Comparison of ENCODE assay signal across 22 cellular contexts in genomic region chr13:37984357-37984756, GRCh38.
DNase-seq lines count a peak whose midpoint lies in the region; ATAC-seq, FAIRE-seq and TF ChIP-seq lines count a peak whose summit lies in the region.
"Had no signal": no experiment of that assay in that cellular context is flagged by ENCODE, and none has a peak within 500 bp of the region (broad histone marks: within the 10 kb centered on the region; RNA-seq: fewer than 3 reads in every experiment).

No MANE protein-coding gene starts in this region.

- no peak for FAIRE-seq in GM12891 (lab: Jason Lieb, UNC)
- FAIRE-seq: A549, GM12878 had no signal

- H3K27me3 Mint-ChIP-seq in osteocyte (ENCODE audit: unreplicated experiment), result no peaks in the 10 kb centered on the region
- no peaks in the 10 kb centered on the region for H3K27me3 Mint-ChIP-seq in activated naive CD8-positive, alpha-beta T cell treated with anti-CD3 and anti-CD28 coated beads, Interleukin-2, amount 50 U/mL, for 24 hours
- H3K27me3 Mint-ChIP-seq in activated CD8-positive, alpha-beta T cell treated with anti-CD3 and anti-CD28 coated beads for 36 hours, result no peaks in the 10 kb centered on the region
- H3K27me3 Mint-ChIP-seq: CD4-positive, alpha-beta T cell had no signal

- POLR2A ChIA-PET in activated CD8-positive, alpha-beta T cell treated with anti-CD3 and anti-CD28 coated beads for 36 hours (lab: Charles Lee), result no interaction called here

- DNase-seq in NCI-H748 (lab: John Stamatoyannopoulos, UW; ENCODE audit: unreplicated experiment), result peak; percentile 44
- no peak for DNase-seq in NCI-H748 treated with DMSO at 0.1 percent for 48 hours (lab: John Stamatoyannopoulos, UW)
- DNase-seq in NCI-H69 (lab: John Stamatoyannopoulos, UW), result peak; percentile 55
- peak; percentile 10 to 22 for DNase-seq in erythroblast (lab: John Stamatoyannopoulos, UW)
- DNase-seq in osteocyte (ENCODE audit: extremely low spot score, unreplicated experiment), result no peak
- no peak for DNase-seq in activated naive CD8-positive, alpha-beta T cell treated with anti-CD3 and anti-CD28 coated beads, Interleukin-2, amount 50 U/mL, for 24 hours
- no peak for DNase-seq in GM12891 (ENCODE audit: insufficient read length, low spot score)
- DNase-seq in activated CD8-positive, alpha-beta T cell treated with anti-CD3 and anti-CD28 coated beads for 36 hours, result no peak
- DNase-seq: activated CD4-positive, CD25-positive, alpha-beta regulatory T cell treated with anti-CD3 and anti-CD28 coated beads, Interleukin-2, amount 50 U/mL, for 72 hours; CD4-positive, alpha-beta T cell; effector CD4-positive, alpha-beta T cell; NCI-H1417; NCI-H2227 treated with DMSO at 0.1 percent for 48 hours; nucleus accumbens; right cardiac atrium; SIG-M5; stimulated activated naive CD4-positive, alpha-beta T cell treated with Interleukin-2 at 50 U/mL for 16 hours; upper lobe of left lung had no signal

- intact Hi-C loops in activated CD8-positive, alpha-beta T cell treated with anti-CD3 and anti-CD28 coated beads for 36 hours (cut with micrococcal nuclease), result no loop called here

- no peaks in the 10 kb centered on the region for H3K36me3 Mint-ChIP-seq in osteocyte (ENCODE audit: unreplicated experiment)
- no peaks in the 10 kb centered on the region for H3K36me3 Mint-ChIP-seq in activated naive CD8-positive, alpha-beta T cell treated with anti-CD3 and anti-CD28 coated beads, Interleukin-2, amount 50 U/mL, for 24 hours (ENCODE audit: low read depth)
- no peaks in the 10 kb centered on the region for H3K36me3 Mint-ChIP-seq in activated CD8-positive, alpha-beta T cell treated with anti-CD3 and anti-CD28 coated beads for 36 hours (ENCODE audit: low read depth)

- no peaks in the 10 kb centered on the region for H3K4me1 Mint-ChIP-seq in osteocyte (ENCODE audit: unreplicated experiment)
- H3K4me1 Mint-ChIP-seq in activated naive CD8-positive, alpha-beta T cell treated with anti-CD3 and anti-CD28 coated beads, Interleukin-2, amount 50 U/mL, for 24 hours, result no peaks in the 10 kb centered on the region
- no peaks in the 10 kb centered on the region for H3K4me1 Mint-ChIP-seq in activated CD8-positive, alpha-beta T cell treated with anti-CD3 and anti-CD28 coated beads for 36 hours (ENCODE audit: low read depth)

- no peak for ATAC-seq in activated naive CD8-positive, alpha-beta T cell treated with anti-CD3 and anti-CD28 coated beads, Interleukin-2, amount 50 U/mL, for 24 hours
- no peak for ATAC-seq in activated CD8-positive, alpha-beta T cell treated with anti-CD3 and anti-CD28 coated beads for 36 hours
- ATAC-seq: A549, GM12878, left lobe of liver, mucosa of descending colon, right cardiac atrium had no signal

- CTCF ChIA-PET in activated CD8-positive, alpha-beta T cell treated with anti-CD3 and anti-CD28 coated beads for 36 hours (lab: Charles Lee), result no interaction called here

- no peak for TF ChIP-seq POLR2A in erythroblast (IDR thresholded peaks at IDR 0.05; ENCODE audit: low read length)
- no peak for TF ChIP-seq POLR2A in GM12891 (IDR thresholded peaks at IDR 0.05; ENCODE audit: low read depth, low read length)

- peak; percentile 6 for TF ChIP-seq CTCF in osteocyte (IDR thresholded peaks at IDR 0.05)
- TF ChIP-seq CTCF in activated CD8-positive, alpha-beta T cell treated with anti-CD3 and anti-CD28 coated beads for 36 hours (IDR thresholded peaks at IDR 0.05), result no peak

- H3K9me3 Mint-ChIP-seq in osteocyte (ENCODE audit: unreplicated experiment), result no peaks in the 10 kb centered on the region
- H3K9me3 Mint-ChIP-seq in activated naive CD8-positive, alpha-beta T cell treated with anti-CD3 and anti-CD28 coated beads, Interleukin-2, amount 50 U/mL, for 24 hours, result no peaks in the 10 kb centered on the region
- peaks cover 1% of the 10 kb centered on the region for H3K9me3 Mint-ChIP-seq in activated CD8-positive, alpha-beta T cell treated with anti-CD3 and anti-CD28 coated beads for 36 hours
- H3K9me3 Mint-ChIP-seq: CD4-positive, alpha-beta T cell had no signal

- H3K4me3 Mint-ChIP-seq in osteocyte (ENCODE audit: unreplicated experiment), result no peak overlapping the region
- H3K4me3 Mint-ChIP-seq in activated naive CD8-positive, alpha-beta T cell treated with anti-CD3 and anti-CD28 coated beads, Interleukin-2, amount 50 U/mL, for 24 hours, result no peak overlapping the region
- H3K4me3 Mint-ChIP-seq in activated CD8-positive, alpha-beta T cell treated with anti-CD3 and anti-CD28 coated beads for 36 hours, result no peak overlapping the region
- H3K4me3 Mint-ChIP-seq: CD4-positive, alpha-beta T cell had no signal

- no peak overlapping the region for H3K27ac Mint-ChIP-seq in osteocyte (ENCODE audit: unreplicated experiment)
- no peak overlapping the region for H3K27ac Mint-ChIP-seq in activated naive CD8-positive, alpha-beta T cell treated with anti-CD3 and anti-CD28 coated beads, Interleukin-2, amount 50 U/mL, for 24 hours
- H3K27ac Mint-ChIP-seq in activated CD8-positive, alpha-beta T cell treated with anti-CD3 and anti-CD28 coated beads for 36 hours, result no peak overlapping the region
- H3K27ac Mint-ChIP-seq: CD4-positive, alpha-beta T cell had no signal

TF ChIP-seq in GM12891, 5 proteins besides CTCF, POLR2A, EP300 and RAD21:
- TF ChIP-seq SPI1 (IDR thresholded peaks at IDR 0.05; ENCODE audit: low read depth, low read length) (no peak), POLR2AphosphoS5 (IDR thresholded peaks at IDR 0.05; ENCODE audit: low read depth, low read length) (no peak), PAX5 (IDR thresholded peaks at IDR 0.05; ENCODE audit: insufficient read depth, low read length, severe bottlenecking) (no peak), POU2F2 (IDR thresholded peaks at IDR 0.05; ENCODE audit: low read depth, low read length) (no peak), TAF1 (IDR thresholded peaks at IDR 0.05; ENCODE audit: low read depth, low read length) (no peak)

Comparison
In these comparisons a context has a peak if more than half of its experiments do, and no peak if none do; other contexts are left out.
1. DNase-seq: peak in NCI-H748 (single experiment), NCI-H69 (single experiment) and erythroblast (2 of 2); none in NCI-H748 treated with DMSO at 0.1 percent for 48 hours (single experiment), osteocyte (single experiment), activated naive CD8-positive, alpha-beta T cell treated with anti-CD3 and anti-CD28 coated beads, Interleukin-2, amount 50 U/mL, for 24 hours (single experiment), GM12891 (single experiment) and activated CD8-positive, alpha-beta T cell treated with anti-CD3 and anti-CD28 coated beads for 36 hours (single experiment).